In genomic region chr1:69213644-69214043, GRCh38 we compare ENCODE assay signal across 3 cellular contexts.
"Had no signal": no experiment of that assay in that cellular context is flagged by ENCODE, and none has a peak within 500 bp of the region (broad histone marks: within the 10 kb centered on the region; RNA-seq: fewer than 3 reads in every experiment).

No MANE protein-coding gene starts in this region.

- DNase-seq: GDM1, GF-D8 had no signal

- H3K4me3 ChIP-seq: GM12878 had no signal
